28 cellular contexts compared by ENCODE assay signal in genomic region chr3:126303272-126303671, GRCh38. TPM values are rescaled to one million over a fixed set of nuclear protein-coding genes. Genes with fewer than 3 reads are reported as not detected.
"Had no signal": no experiment of that assay in that cellular context is flagged by ENCODE, and none has a peak within 500 bp of the region (broad histone marks: within the 10 kb centered on the region; RNA-seq: fewer than 3 reads in every experiment).

No MANE protein-coding gene starts in this region.

- H3K36me3 ChIP-seq: neural progenitor cell, ovary, spleen, suprapubic skin, tibial artery, transverse colon, upper lobe of right lung, uterus had no signal

- H3K4me1 ChIP-seq: neural progenitor cell, parathyroid adenoma, psoas muscle, spleen, suprapubic skin, testis, upper lobe of right lung, uterus had no signal

- H3K9ac ChIP-seq: neural progenitor cell, parathyroid adenoma had no signal

- H3K4me2 ChIP-seq: neural progenitor cell, smooth muscle cell had no signal

- H3K4me3 ChIP-seq: neural progenitor cell, ovary, psoas muscle, skin epidermis, smooth muscle cell, spleen, suprapubic skin, testis, tibial artery, transverse colon, upper lobe of right lung, uterus had no signal

- H2AFZ ChIP-seq: neural progenitor cell, parathyroid adenoma had no signal

- ATAC-seq: natural killer cell; psoas muscle; right cardiac atrium; sciatic nerve; stimulated activated memory B cell treated with anti-CD40 and anti-IgM and Interleukin-4, amounts not matched to agents 10 μg/mL and 1 μg/mL and 100 μg/mL, for 72 hours; stimulated activated naive CD8-positive, alpha-beta T cell treated with anti-CD3 and anti-CD28 coated beads, Interleukin-15, amount 100 ng/mL, for 72 hours; stimulated activated naive CD8-positive, alpha-beta T cell treated with anti-CD3 and anti-CD28 coated beads, Interleukin-15, Interleukin-2, amounts not matched to agents 100 U/mL and 50 U/mL, for 24 hours; upper lobe of right lung had no signal

- H3K9me3 ChIP-seq: ovary, psoas muscle, testis, upper lobe of right lung, uterus had no signal

- DNase-seq: natural killer cell; occipital lobe; ovary; posterior cingulate gyrus; psoas muscle; right cardiac atrium; spleen; stimulated activated CD4-positive, alpha-beta T cell treated with anti-CD3 and anti-CD28 coated beads, Interleukin-12 subunit alpha, Interleukin-12 subunit beta, amount 100 ng/mL, for 4 hours; stimulated activated CD4-positive, alpha-beta T cell treated with anti-CD3 and anti-CD28 coated beads, Interleukin-1b, Interleukin-23, amount 100 ng/mL, for 48 hours; stimulated activated CD4-positive, alpha-beta T cell treated with anti-CD3 and anti-CD28 coated beads, Interleukin-4, amount 100 ng/mL, for 1 hour; stimulated activated CD4-positive, alpha-beta T cell treated with anti-CD3 and anti-CD28 coated beads, Interleukin-4, amount 100 ng/mL, for 4 hours; stimulated activated CD8-positive, alpha-beta memory T cell treated with anti-CD3 and anti-CD28 coated beads, Interleukin-4, amount 100 ng/mL, for 48 hours; stimulated activated naive CD4-positive, alpha-beta T cell; stimulated activated naive CD8-positive, alpha-beta T cell treated with anti-CD3 and anti-CD28 coated beads, Interleukin-15, amount 100 ng/mL, for 72 hours; stimulated activated naive CD8-positive, alpha-beta T cell treated with anti-CD3 and anti-CD28 coated beads, Interleukin-15, Interleukin-2, amounts not matched to agents 100 U/mL and 50 U/mL, for 24 hours; substantia nigra; testis; tibial artery; transverse colon; upper lobe of right lung; uterus had no signal

- H3K79me2 ChIP-seq: parathyroid adenoma had no signal

- H3K27ac ChIP-seq: neural progenitor cell, ovary, parathyroid adenoma, psoas muscle, skin epidermis, spleen, suprapubic skin, testis, tibial artery, transverse colon, upper lobe of right lung, uterus had no signal

- H3K27me3 ChIP-seq: neural progenitor cell, ovary, suprapubic skin, testis, tibial artery, transverse colon, upper lobe of right lung, uterus had no signal

RNA-seq across cellular contexts. Expression of gene KLF15, which starts 53.9 kb away (rescaled TPM):
- total RNA-seq: smooth muscle cell had no signal
- polyA plus RNA-seq: smooth muscle cell had no signal
